In the genomic region with DNA sequence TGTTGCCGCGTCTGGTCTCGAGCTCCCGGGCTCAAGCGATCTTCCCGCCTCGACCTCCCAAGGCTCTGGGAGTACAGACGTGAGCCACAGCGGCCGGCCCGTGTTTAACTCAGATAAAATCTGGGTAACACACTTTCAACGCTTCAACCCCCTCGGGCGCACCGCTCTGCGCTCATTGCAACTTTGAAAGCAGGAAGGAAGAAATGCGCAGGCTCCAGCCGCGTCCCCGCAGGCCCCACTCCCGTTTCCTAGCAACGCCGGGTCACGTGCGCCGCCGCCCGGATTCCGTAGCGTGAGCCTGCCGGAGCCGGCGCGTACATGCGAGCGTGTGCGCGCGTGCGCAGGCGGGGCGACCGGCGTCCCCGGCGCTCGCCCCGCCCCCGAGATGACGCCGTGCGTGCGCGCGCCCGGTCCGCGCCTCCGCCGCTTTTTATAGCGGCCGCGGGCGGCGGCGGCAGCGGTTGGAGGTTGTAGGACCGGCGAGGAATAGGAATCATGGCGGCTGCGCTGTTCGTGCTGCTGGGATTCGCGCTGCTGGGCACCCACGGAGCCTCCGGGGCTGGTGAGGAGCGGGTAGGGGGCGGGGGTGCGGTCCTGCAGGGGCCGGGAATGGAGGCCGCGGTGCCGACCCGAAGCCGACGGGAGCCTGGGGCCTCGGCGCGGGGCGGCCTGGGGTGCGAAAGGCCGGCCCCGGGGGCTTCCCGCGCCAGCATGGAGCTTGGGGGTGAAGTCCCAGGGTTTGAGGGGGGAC, we compare ENCODE assay signal across 8 cellular contexts. TPM values are rescaled to one million over a fixed set of nuclear protein-coding genes. Genes with fewer than 3 reads are reported as not detected.
DNase-seq lines count a peak whose midpoint lies in the region; ATAC-seq, FAIRE-seq and TF ChIP-seq lines count a peak whose summit lies in the region.

A gene (plus strand): TSS at position 457 of the 751 bp plus-strand sequence. CDS start 39 bp downstream, at position 496.

- H3K27me3 ChIP-seq in A673 (replicated peaks; ENCODE audit: insufficient read depth, low read depth, low read length, poor library complexity) = no peaks in the 10 kb centered on the region
- H3K27me3 ChIP-seq in WERI-Rb-1 (ENCODE audit: insufficient read depth, low read depth, severe bottlenecking) = no peaks in the 10 kb centered on the region
- H3K27me3 ChIP-seq in mammary epithelial cell (ENCODE audit: insufficient read depth, low read length) = no peaks in the 10 kb centered on the region
- no peaks in the 10 kb centered on the region for H3K27me3 ChIP-seq in small intestine (ENCODE audit: control insufficient read depth in 2 of 2, insufficient read depth in 2 of 2, low read length in 2 of 2)

- peak within 1 kb of the TSS; percentile 92 for H2AFZ ChIP-seq in mammary epithelial cell (ENCODE audit: low read depth, low read length)

- dilution Hi-C loops in mammary epithelial cell (cut with HindIII; ENCODE audit: low sequenced_read_pairs) = no loop called here

- H3K4me2 ChIP-seq in mammary epithelial cell (ENCODE audit: insufficient read depth, low read depth, low read length) = peak within 1 kb of the TSS; percentile 89

- peak within 1 kb of the TSS; percentile 89 for H3K9ac ChIP-seq in mammary epithelial cell (ENCODE audit: insufficient read depth, low read length)

- no peaks in the 10 kb centered on the region for H4K20me1 ChIP-seq in mammary epithelial cell (ENCODE audit: insufficient read depth, low read length)

- peaks cover 50% of the 10 kb centered on the region for H3K79me2 ChIP-seq in mammary epithelial cell (ENCODE audit: insufficient read depth, low read length)

- H3K36me3 ChIP-seq in A673 (ENCODE audit: insufficient read depth, low read length, poor library complexity, severe bottlenecking) (no peaks in the 10 kb centered on the region), WERI-Rb-1 (peaks cover 47% of the 10 kb centered on the region), mammary epithelial cell (ENCODE audit: insufficient read depth, low read length) (no peaks in the 10 kb centered on the region), small intestine (ENCODE audit: control insufficient read depth in 2 of 2, insufficient read depth in 2 of 2, low read length in 2 of 2) (no peaks in the 10 kb centered on the region)

- FAIRE-seq in small intestine (lab: Jason Lieb, UNC) = no peak

- ATAC-seq in GM18873 (IDR thresholded peaks at IDR 0.05; ENCODE audit: low FRiP score, unreplicated experiment) (peak; percentile 66), HG03139 (IDR thresholded peaks at IDR 0.05; ENCODE audit: unreplicated experiment) (peak; percentile 72)

- H3K4me3 ChIP-seq in A673 (ENCODE audit: low read depth, low read length, poor library complexity, severe bottlenecking) (peak within 1 kb of the TSS; percentile 99), WERI-Rb-1 (ENCODE audit: low read depth, low read length) (peak within 1 kb of the TSS; percentile 79), mammary epithelial cell (replicated peaks in 1 of 3; ENCODE audit: insufficient read depth in 1 of 3, low read depth in 2 of 3, low read length in 3 of 3) (peak within 1 kb of the TSS; percentile 65 to 97 (median 93)), small intestine (ENCODE audit: low read depth in 1 of 2, low read length in 2 of 2) (peak within 1 kb of the TSS; percentile 86 to 99)

- POLR2A ChIA-PET in A673 (lab: Charles Lee; ENCODE audit: low non-redundant PET) = interaction anchor here (0.5 to 0.9 kb wide), 2 partner anchors 333 to 633 kb away, joined by 3 to 5 read pairs; a partner anchor contains a TSS

- WGBS in mammary epithelial cell (ENCODE audit: low coverage, missing lambda C conversion rate) = 2% methylated on average over 25 of the region's 95 CpGs
- WGBS in small intestine, 3 donors = 0 to 1% (median 1%) methylated on average over 76 to 95 of the region's 95 CpGs

- in situ Hi-C loops in mammary epithelial cell (cut with MboI; ENCODE audit: low sequenced_read_pairs in 2 of 2) = no loop called here

- BruUV-seq in A673 (replicated peaks; lab: Mats Ljungman, UMichigan) = no TSS peak
- TSS peak; percentile 83 for BruUV-seq in mammary epithelial cell (replicated peaks; lab: Mats Ljungman, UMichigan)

- no peaks in the 10 kb centered on the region for H3K9me3 ChIP-seq in A673 (ENCODE audit: low read depth, low read length, poor library complexity, severe bottlenecking)
- H3K9me3 ChIP-seq in WERI-Rb-1 (ENCODE audit: severe bottlenecking) = peaks cover 5% of the 10 kb centered on the region
- H3K9me3 ChIP-seq in mammary epithelial cell (replicated peaks; ENCODE audit: insufficient read depth, low read length) = no peaks in the 10 kb centered on the region
- no peaks in the 10 kb centered on the region for H3K9me3 ChIP-seq in small intestine (ENCODE audit: control insufficient read depth, low read depth)

- H3K4me1 ChIP-seq in A673 (ENCODE audit: insufficient read depth, low read length, poor library complexity, severe bottlenecking) = peaks cover 19% of the 10 kb centered on the region
- peaks cover 40% of the 10 kb centered on the region for H3K4me1 ChIP-seq in mammary epithelial cell (ENCODE audit: insufficient read depth, low read length)
- H3K4me1 ChIP-seq in small intestine (ENCODE audit: control insufficient read depth in 2 of 2, insufficient read depth in 1 of 2, low read depth in 1 of 2, low read length in 1 of 2) = peaks cover 3 to 12% of the 10 kb centered on the region in 2 donors

- TF ChIP-seq CTCF in A673 (conservative IDR thresholded peaks at IDR 0.05; ENCODE audit: low read depth, low read length) (no peak), WERI-Rb-1 (IDR thresholded peaks at IDR 0.05; ENCODE audit: low read depth, low read length) (no peak), mammary epithelial cell (conservative IDR thresholded peaks at IDR 0.05 in 1 of 2, IDR thresholded peaks at IDR 0.05 in 1 of 2; ENCODE audit: extremely low read depth in 1 of 2, insufficient read depth in 1 of 2, low read depth in 1 of 2, low read length in 2 of 2) (no peak)

- intact Hi-C loops in A673 (cut with micrococcal nuclease; ENCODE audit: unreplicated experiment) = loop anchor here (5.0 kb wide), 1 partner anchor 40 kb away; a partner anchor contains a TSS
- intact Hi-C loops in mammary epithelial cell (cut with micrococcal nuclease) = loop anchor here (1.0 to 2.0 kb wide), 3 partner anchors 40 to 65 kb away; a partner anchor contains a TSS

- CTCF ChIA-PET in A673 (lab: Charles Lee) = no interaction called here
- CTCF ChIA-PET in mammary epithelial cell (lab: Charles Lee; ENCODE audit: low non-redundant PET) = no interaction called here

- H3K27ac ChIP-seq in A673 (ENCODE audit: low read depth, low read length, poor library complexity, severe bottlenecking) = peak within 1 kb of the TSS; percentile 97
- H3K27ac ChIP-seq in WERI-Rb-1 = peak within 1 kb of the TSS; percentile 99
- peak within 1 kb of the TSS; percentile 83 for H3K27ac ChIP-seq in mammary epithelial cell (ENCODE audit: insufficient read depth, low read depth, low read length)
- H3K27ac ChIP-seq in small intestine (ENCODE audit: low read depth in 1 of 2, low read length in 1 of 2) = peak within 1 kb of the TSS; percentile 69 to 96

- DNase-seq in A673 (ENCODE audit: low spot score) (peak; percentile 99), NCI-H2227 (lab: John Stamatoyannopoulos, UW; ENCODE audit: unreplicated experiment) (peak; percentile 97), WERI-Rb-1 (peak; percentile 98), mammary epithelial cell (peak; percentile 98), iPS-NIHi11 (ENCODE audit: low spot score) (peak; percentile 100), small intestine (peak; percentile 99)

RNA-seq across cellular contexts. Expression of the gene that starts here (rescaled TPM):
- total RNA-seq in A673 (2021) (865 TPM in 2 replicates), mammary epithelial cell (100 to 1,000 TPM; 493 to 593 TPM)
- polyA plus RNA-seq in mammary epithelial cell (522 TPM), small intestine (100 to 1,000 TPM; 208 to 443 (median 305) TPM)
- polyA minus RNA-seq in mammary epithelial cell = 220 TPM

Comparison
In these comparisons a context has a peak if more than half of its experiments do, and no peak if none do; other contexts are left out.
1. Peak in every context shown above with its lines: DNase-seq, ATAC-seq, H3K4me3 ChIP-seq and H3K27ac ChIP-seq.